ENCODE assay signal across 8 cellular contexts in the genomic region with DNA sequence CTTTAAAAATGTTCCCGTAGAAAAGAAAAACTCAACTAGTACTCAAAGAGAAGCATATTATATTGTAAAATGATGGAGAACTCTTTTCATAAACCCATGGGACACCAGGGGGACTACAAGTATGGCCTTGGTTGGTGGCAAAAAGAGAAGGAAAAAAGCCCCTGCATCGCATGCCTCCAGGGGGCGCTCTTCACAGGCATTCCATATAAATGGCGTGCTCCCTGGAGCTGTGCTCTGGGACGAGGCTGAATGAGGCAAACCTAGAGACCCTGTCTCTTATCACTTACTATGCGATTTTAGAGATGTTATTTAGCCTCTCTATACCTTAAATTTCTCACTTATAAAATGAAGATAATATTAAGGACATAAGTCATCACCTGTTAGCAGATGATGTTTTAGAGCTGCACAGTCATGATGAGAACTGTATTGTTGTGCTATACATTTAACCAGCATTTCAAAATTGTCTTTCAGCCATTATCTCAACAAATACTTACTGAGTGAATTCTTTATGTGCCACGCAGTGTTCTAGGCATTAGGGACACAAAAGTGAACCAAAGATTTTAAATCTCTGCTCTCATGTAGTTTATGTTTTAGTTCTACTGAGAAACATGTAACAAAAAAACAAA.
A peak's percentile ranks its signal among the peaks of the same experiment; 100 is the strongest.
DNase-seq lines count a peak whose midpoint lies in the region; ATAC-seq, FAIRE-seq and TF ChIP-seq lines count a peak whose summit lies in the region.

No MANE protein-coding gene starts in this region.

- TF ChIP-seq CTCF in GM23338 (conservative IDR thresholded peaks at IDR 0.05; ENCODE audit: low read depth in 2 of 2) (peak; percentile 91 to 99), fibroblast of the aortic adventitia (IDR thresholded peaks at IDR 0.05; ENCODE audit: insufficient read depth, low read length) (peak; percentile 88), pancreas (IDR thresholded peaks at IDR 0.05) (peak; percentile 63 to 79 (median 70))

- H3K36me3 ChIP-seq in GM23338 (ENCODE audit: insufficient read depth) (no peaks in the 10 kb centered on the region), pancreas (peaks cover 0 to 7% (median 0%) of the 10 kb centered on the region in 3 donors)

- FAIRE-seq in pancreas (lab: Jason Lieb, UNC): no peak

- no peak overlapping the region for H3K27ac Mint-ChIP-seq in GM23338

- intact Hi-C loops in pancreas (cut with DNase I): no loop called here

- H3K27me3 ChIP-seq in GM23338 (ENCODE audit: insufficient read depth) (no peaks in the 10 kb centered on the region), pancreas (no peaks in the 10 kb centered on the region)

- no peaks in the 10 kb centered on the region for H3K36me3 Mint-ChIP-seq in GM23338 (ENCODE audit: low read depth)
- H3K36me3 Mint-ChIP-seq in activated T-cell treated with anti-CD3 and anti-CD28 coated beads, Interleukin-2, amount 50 U/mL, for 4 hours (ENCODE audit: insufficient read depth): peaks cover 21% of the 10 kb centered on the region

- H3K4me1 ChIP-seq in GM23338 (ENCODE audit: insufficient read depth) (no peaks in the 10 kb centered on the region), pancreas (no peaks in the 10 kb centered on the region)

- H3K4me1 Mint-ChIP-seq in GM23338: no peaks in the 10 kb centered on the region
- H3K4me1 Mint-ChIP-seq in activated T-cell treated with anti-CD3 and anti-CD28 coated beads, Interleukin-2, amount 50 U/mL, for 4 hours (ENCODE audit: low read depth): peaks cover 30% of the 10 kb centered on the region

- no peaks in the 10 kb centered on the region; the same call in 1 of the 2 replicates for H4K20me1 ChIP-seq in GM23338 (replicated peaks; ENCODE audit: insufficient read depth)

- ATAC-seq in GM23338 (peak; percentile 94), pancreas (peak; percentile 50 to 85 (median 76))
- ATAC-seq in activated T-cell treated with anti-CD3 and anti-CD28 coated beads, Interleukin-2, amount 50 U/mL, for 4 hours: no peak

- no peaks in the 10 kb centered on the region for H3K9me3 ChIP-seq in pancreas

- H3K4me3 ChIP-seq in GM23338 (no peak overlapping the region), fibroblast of the aortic adventitia (ENCODE audit: low read depth, low read length) (no peak overlapping the region), pancreas (no peak overlapping the region)

- H3K4me3 Mint-ChIP-seq in GM23338: no peak overlapping the region
- peak overlapping the region; percentile 53 for H3K4me3 Mint-ChIP-seq in activated T-cell treated with anti-CD3 and anti-CD28 coated beads, Interleukin-2, amount 50 U/mL, for 4 hours

- H3F3A ChIP-seq in GM23338 (replicated peaks; ENCODE audit: low read depth): no peaks in the 10 kb centered on the region

- no peaks in the 10 kb centered on the region for H3K9me2 ChIP-seq in GM23338 (ENCODE audit: insufficient read depth)

- H3K4me2 ChIP-seq in GM23338: no peak overlapping the region

- H3K27me3 Mint-ChIP-seq in GM23338 (ENCODE audit: insufficient read depth, low read depth, poor library complexity): no peaks in the 10 kb centered on the region
- H3K27me3 Mint-ChIP-seq in activated T-cell treated with anti-CD3 and anti-CD28 coated beads, Interleukin-2, amount 50 U/mL, for 4 hours (ENCODE audit: low read depth): no peaks in the 10 kb centered on the region

- no peak overlapping the region for H2AFZ ChIP-seq in GM23338

- H3K9me3 Mint-ChIP-seq in GM23338: no peaks in the 10 kb centered on the region
- H3K9me3 Mint-ChIP-seq in activated T-cell treated with anti-CD3 and anti-CD28 coated beads, Interleukin-2, amount 50 U/mL, for 4 hours: no peaks in the 10 kb centered on the region

- H3K27ac ChIP-seq in GM23338 (ENCODE audit: low read depth): no peak overlapping the region
- no peak overlapping the region for H3K27ac ChIP-seq in pancreas

- DNase-seq in COLO668 (lab: John Stamatoyannopoulos, UW; ENCODE audit: unreplicated experiment) (peak; percentile 53), GM23338 (ENCODE audit: low spot score) (peak; percentile 90), NOMO-1 treated with DMSO at 0.1 percent for 48 hours (lab: John Stamatoyannopoulos, UW; ENCODE audit: unreplicated experiment) (peak; percentile 10), fibroblast of the aortic adventitia (ENCODE audit: low read depth) (peak; percentile 58), pancreas (peak; percentile 25 to 83 (median 40)), NCI-H2171 (lab: John Stamatoyannopoulos, UW) (no peak), cerebellum (ENCODE audit: low spot score) (no peak)
- DNase-seq in activated T-cell treated with anti-CD3 and anti-CD28 coated beads, Interleukin-2, amount 50 U/mL, for 4 hours: peak; percentile 21

- 39 to 47% methylated on average over 7 of the region's 7 CpGs for WGBS in pancreas, 2 donors

- no peaks in the 10 kb centered on the region for H3K79me2 ChIP-seq in GM23338 (replicated peaks; ENCODE audit: insufficient read depth)

TF ChIP-seq in GM23338, 12 proteins besides CTCF, POLR2A, EP300 and RAD21:
- no peak for TF ChIP-seq ZNF114 (CRISPR knock-in tag; IDR thresholded peaks at IDR 0.05)
- TF ChIP-seq ZNF331 (CRISPR knock-in tag; IDR thresholded peaks at IDR 0.05; ENCODE audit: low read depth): no peak
- no peak for TF ChIP-seq EZH2 (IDR thresholded peaks at IDR 0.05; ENCODE audit: low read depth, unreplicated experiment)

Comparison
In these comparisons a context has a peak if more than half of its experiments do, and no peak if none do; other contexts are left out.
1. DNase-seq: peak in COLO668 (single experiment), GM23338 (single experiment), NOMO-1 treated with DMSO at 0.1 percent for 48 hours (single experiment), activated T-cell treated with anti-CD3 and anti-CD28 coated beads, Interleukin-2, amount 50 U/mL, for 4 hours (single experiment), fibroblast of the aortic adventitia (single experiment) and pancreas (6 of 6); none in NCI-H2171 (single experiment) and cerebellum (single experiment).
2. ATAC-seq: peak in GM23338 (single experiment) and pancreas (4 of 4); none in activated T-cell treated with anti-CD3 and anti-CD28 coated beads, Interleukin-2, amount 50 U/mL, for 4 hours (0 of 2).
3. Peak in every context shown above with its lines, with median percentiles within 50 percentile points of each other: CTCF ChIP-seq.